In genomic region chr12:115354476-115354890, GRCh38 we compare ENCODE assay signal across 1 cellular context.
TF ChIP-seq lines count a peak whose summit lies in the region.

No MANE protein-coding gene starts in this region.

TF ChIP-seq in WTC11, 78 proteins besides CTCF, POLR2A, EP300 and RAD21 (continued from another document):
- TF ChIP-seq AFF4 (CRISPR knock-in tag; IDR thresholded peaks at IDR 0.05; ENCODE audit: borderline replicate concordance) (no peak), FOXJ3 (CRISPR knock-in tag; IDR thresholded peaks at IDR 0.05; ENCODE audit: borderline replicate concordance) (no peak), ZNF423 (CRISPR knock-in tag; IDR thresholded peaks at IDR 0.05) (no peak), FOXK1 (CRISPR knock-in tag; IDR thresholded peaks at IDR 0.05) (no peak), ATF2 (CRISPR knock-in tag; IDR thresholded peaks at IDR 0.05; ENCODE audit: borderline replicate concordance, low read depth) (no peak)
TF ChIP-seq in WTC11: peak in this region for 0.
